In genomic region chr14:23302290-23303225, GRCh38 we compare ENCODE assay signal across 8 cellular contexts. TPM values are rescaled to one million over a fixed set of nuclear protein-coding genes. Genes with fewer than 3 reads are reported as not detected.
DNase-seq lines count a peak whose midpoint lies in the region; ATAC-seq and TF ChIP-seq lines count a peak whose summit lies in the region.

Gene PPP1R3E (minus strand): TSS chr14:23302859. CDS start chr14:23302576, 283 bp downstream.

- ATAC-seq in HG03097 (IDR thresholded peaks at IDR 0.05; ENCODE audit: low FRiP score, unreplicated experiment), result peak; percentile 29
- peak; percentile 65 for ATAC-seq in left lobe of liver

- DNase-seq in NCI-H2227 (lab: John Stamatoyannopoulos, UW; ENCODE audit: unreplicated experiment), result peak; percentile 82
- peak; percentile 81 for DNase-seq in activated CD4-positive, alpha-beta T cell treated with anti-CD3 and anti-CD28 coated beads for 1 hour
- DNase-seq in cerebellum (ENCODE audit: low spot score), result peak; percentile 75
- peak; percentile 79 for DNase-seq in left lobe of liver (ENCODE audit: low spot score)
- DNase-seq in stimulated activated CD4-positive, alpha-beta T cell treated with anti-CD3 and anti-CD28 coated beads, Interleukin-2, amount 100 ng/mL, for 4 hours (ENCODE audit: low read depth), result peak; percentile 90

- peak; percentile 76 for TF ChIP-seq POLR2A in GM18526 (IDR thresholded peaks at IDR 0.05; ENCODE audit: extremely low read depth, insufficient read length)

- peak within 1 kb of the TSS; percentile 96 for H3K27ac ChIP-seq in 22Rv1

- TF ChIP-seq CTCF in 22Rv1 (IDR thresholded peaks at IDR 0.05), result no peak

RNA-seq across cellular contexts. Expression of gene PPP1R3E, which starts in this region (rescaled TPM):
- total RNA-seq in cerebellum, result 11.3 TPM
- 11.5 TPM for total RNA-seq in left lobe of liver

Comparison
In these comparisons a context has a peak if more than half of its experiments do, and no peak if none do; other contexts are left out.
1. Peak in every context shown above with its lines: DNase-seq, ATAC-seq and H3K27ac ChIP-seq.